Comparison of ENCODE assay signal across 32 cellular contexts in genomic region chr2:188634656-188635055, GRCh38.
"Had no signal": no experiment of that assay in that cellular context is flagged by ENCODE, and none has a peak within 500 bp of the region (broad histone marks: within the 10 kb centered on the region; RNA-seq: fewer than 3 reads in every experiment).

No MANE protein-coding gene starts in this region.

- H3K27ac ChIP-seq: brain microvascular endothelial cell, coronary artery, dorsolateral prefrontal cortex, WERI-Rb-1 had no signal

- ATAC-seq: activated CD4-positive, alpha-beta T cell treated with anti-CD3 and anti-CD28 coated beads for 36 hours; activated CD4-positive, CD25-positive, alpha-beta regulatory T cell treated with anti-CD3 and anti-CD28 coated beads, Interleukin-2, amount 50 U/mL, for 24 hours; activated CD8-positive, alpha-beta memory T cell treated with anti-CD3 and anti-CD28 coated beads, Interleukin-2, amount 10 ng/mL, durations not matched to agents 7 days and 5 days; activated CD8-positive, alpha-beta T cell treated with anti-CD3 and anti-CD28 coated beads, Interleukin-2, amount 10 ng/mL, durations not matched to agents 7 days and 5 days; activated naive CD8-positive, alpha-beta T cell treated with anti-CD3 and anti-CD28 coated beads, Interleukin-2, amount 50 U/mL, for 24 hours; esophagus mucosa; T-helper 17 cell had no signal

- H3K27ac Mint-ChIP-seq: activated B cell treated with CpG ODN at 0.5 μM for 24 hours; activated CD4-positive, alpha-beta memory T cell treated with anti-CD3 and anti-CD28 coated beads for 36 hours; activated CD4-positive, alpha-beta T cell treated with anti-CD3 and anti-CD28 coated beads for 36 hours; activated CD4-positive, alpha-beta T cell treated with anti-CD3 and anti-CD28 coated beads, Interleukin-2, amount 10 ng/mL, durations not matched to agents 24 days and 14 days; activated CD8-positive, alpha-beta memory T cell treated with anti-CD3 and anti-CD28 coated beads, Interleukin-2, amount 10 ng/mL, durations not matched to agents 7 days and 5 days; activated CD8-positive, alpha-beta T cell treated with anti-CD3 and anti-CD28 coated beads, Interleukin-2, amount 10 ng/mL, durations not matched to agents 7 days and 5 days; activated naive CD4-positive, alpha-beta T cell treated with anti-CD3 and anti-CD28 coated beads for 36 hours; activated naive CD4-positive, alpha-beta T cell treated with anti-CD3 and anti-CD28 coated beads, Interleukin-2, amount 50 U/mL, for 24 hours; activated naive CD8-positive, alpha-beta T cell treated with anti-CD3 and anti-CD28 coated beads for 36 hours; activated naive CD8-positive, alpha-beta T cell treated with anti-CD3 and anti-CD28 coated beads, Interleukin-2, amount 50 U/mL, for 24 hours; activated T-helper 1 cell treated with anti-CD3 and anti-CD28 coated beads, Interleukin-12 subunit alpha, Interleukin-12 subunit beta, Interleukin-2, Interleukin-4 antibody, amounts not matched to agents 30 ng/mL and 10 ng/mL and 1 ng/mL, durations not matched to agents 14 hours and 24 hours and 36 hours; activated T-helper 2 cell treated with anti-CD3 and anti-CD28 coated beads, Interferon-gamma antibody, Interleukin-2, Interleukin-4, amounts not matched to agents 10 μg/mL and 5 μg/mL and 100 μg/mL, durations not matched to agents 14 hours and 24 hours and 36 hours; dendritic cell treated with granulocyte-macrophage colony-stimulating factor and Interleukin-4, amounts not matched to agents 40 ng/mL and 50 ng/mL, for 4 days; endodermal cell; T-helper 17 cell; T-helper 2 cell treated with Interferon-gamma antibody and Interleukin-4, amounts not matched to agents 5 μg/mL and 100 μg/mL, for 36 hours had no signal

- H3K36me3 Mint-ChIP-seq: activated CD4-positive, alpha-beta memory T cell treated with anti-CD3 and anti-CD28 coated beads for 36 hours; activated CD8-positive, alpha-beta memory T cell treated with anti-CD3 and anti-CD28 coated beads, Interleukin-2, amount 10 ng/mL, durations not matched to agents 7 days and 5 days; activated naive CD4-positive, alpha-beta T cell treated with anti-CD3 and anti-CD28 coated beads, Interleukin-2, amount 50 U/mL, for 24 hours; activated naive CD8-positive, alpha-beta T cell treated with anti-CD3 and anti-CD28 coated beads for 36 hours had no signal

- H3K4me1 Mint-ChIP-seq: activated B cell treated with CpG ODN at 0.5 μM for 24 hours; activated CD4-positive, alpha-beta T cell treated with anti-CD3 and anti-CD28 coated beads for 36 hours; activated CD4-positive, alpha-beta T cell treated with anti-CD3 and anti-CD28 coated beads, Interleukin-2, amount 10 ng/mL, durations not matched to agents 24 days and 14 days; activated CD8-positive, alpha-beta memory T cell treated with anti-CD3 and anti-CD28 coated beads, Interleukin-2, amount 10 ng/mL, durations not matched to agents 7 days and 5 days; activated naive CD4-positive, alpha-beta T cell treated with anti-CD3 and anti-CD28 coated beads, Interleukin-2, amount 50 U/mL, for 24 hours; activated naive CD8-positive, alpha-beta T cell treated with anti-CD3 and anti-CD28 coated beads for 36 hours; activated naive CD8-positive, alpha-beta T cell treated with anti-CD3 and anti-CD28 coated beads, Interleukin-2, amount 50 U/mL, for 24 hours; central memory CD8-positive, alpha-beta T cell; T-helper 17 cell had no signal

- H3K9me3 Mint-ChIP-seq: activated B cell treated with CpG ODN at 0.5 μM for 24 hours; activated CD4-positive, alpha-beta memory T cell treated with anti-CD3 and anti-CD28 coated beads for 36 hours; activated CD4-positive, alpha-beta T cell treated with anti-CD3 and anti-CD28 coated beads, Interleukin-2, amount 10 ng/mL, durations not matched to agents 24 days and 14 days; activated naive CD4-positive, alpha-beta T cell treated with anti-CD3 and anti-CD28 coated beads for 36 hours; activated naive CD4-positive, alpha-beta T cell treated with anti-CD3 and anti-CD28 coated beads, Interleukin-2, amount 50 U/mL, for 24 hours; activated naive CD8-positive, alpha-beta T cell treated with anti-CD3 and anti-CD28 coated beads for 36 hours; activated naive CD8-positive, alpha-beta T cell treated with anti-CD3 and anti-CD28 coated beads, Interleukin-2, amount 50 U/mL, for 24 hours; activated T-helper 1 cell treated with anti-CD3 and anti-CD28 coated beads, Interleukin-12 subunit alpha, Interleukin-12 subunit beta, Interleukin-2, Interleukin-4 antibody, amounts not matched to agents 30 ng/mL and 10 ng/mL and 1 ng/mL, durations not matched to agents 14 hours and 24 hours and 36 hours; activated T-helper 2 cell treated with anti-CD3 and anti-CD28 coated beads, Interferon-gamma antibody, Interleukin-2, Interleukin-4, amounts not matched to agents 10 μg/mL and 5 μg/mL and 100 μg/mL, durations not matched to agents 14 hours and 24 hours and 36 hours; dendritic cell treated with granulocyte-macrophage colony-stimulating factor and Interleukin-4, amounts not matched to agents 40 ng/mL and 50 ng/mL, for 4 days; endodermal cell; T-helper 2 cell treated with Interferon-gamma antibody and Interleukin-4, amounts not matched to agents 5 μg/mL and 100 μg/mL, for 36 hours had no signal

- H3K4me3 ChIP-seq: coronary artery, dorsolateral prefrontal cortex had no signal

- H3K36me3 ChIP-seq: brain microvascular endothelial cell, WERI-Rb-1 had no signal

- H3K27me3 ChIP-seq: brain microvascular endothelial cell, dorsolateral prefrontal cortex had no signal

- H3K27me3 Mint-ChIP-seq: activated B cell treated with CpG ODN at 0.5 μM for 24 hours; activated CD4-positive, alpha-beta memory T cell treated with anti-CD3 and anti-CD28 coated beads for 36 hours; activated CD4-positive, alpha-beta T cell treated with anti-CD3 and anti-CD28 coated beads for 36 hours; activated CD4-positive, alpha-beta T cell treated with anti-CD3 and anti-CD28 coated beads, Interleukin-2, amount 10 ng/mL, durations not matched to agents 24 days and 14 days; activated CD8-positive, alpha-beta memory T cell treated with anti-CD3 and anti-CD28 coated beads, Interleukin-2, amount 10 ng/mL, durations not matched to agents 7 days and 5 days; activated naive CD4-positive, alpha-beta T cell treated with anti-CD3 and anti-CD28 coated beads, Interleukin-2, amount 50 U/mL, for 24 hours; activated naive CD8-positive, alpha-beta T cell treated with anti-CD3 and anti-CD28 coated beads for 36 hours; activated naive CD8-positive, alpha-beta T cell treated with anti-CD3 and anti-CD28 coated beads, Interleukin-2, amount 50 U/mL, for 24 hours; central memory CD8-positive, alpha-beta T cell; dendritic cell treated with granulocyte-macrophage colony-stimulating factor and Interleukin-4, amounts not matched to agents 40 ng/mL and 50 ng/mL, for 4 days; T-helper 17 cell had no signal

- H3K4me3 Mint-ChIP-seq: activated B cell treated with CpG ODN at 0.5 μM for 24 hours; activated CD4-positive, alpha-beta memory T cell treated with anti-CD3 and anti-CD28 coated beads for 36 hours; activated CD4-positive, alpha-beta T cell treated with anti-CD3 and anti-CD28 coated beads for 36 hours; activated CD4-positive, alpha-beta T cell treated with anti-CD3 and anti-CD28 coated beads, Interleukin-2, amount 10 ng/mL, durations not matched to agents 24 days and 14 days; activated CD8-positive, alpha-beta memory T cell treated with anti-CD3 and anti-CD28 coated beads, Interleukin-2, amount 10 ng/mL, durations not matched to agents 7 days and 5 days; activated CD8-positive, alpha-beta T cell treated with anti-CD3 and anti-CD28 coated beads, Interleukin-2, amount 10 ng/mL, durations not matched to agents 7 days and 5 days; activated naive CD4-positive, alpha-beta T cell treated with anti-CD3 and anti-CD28 coated beads for 36 hours; activated naive CD4-positive, alpha-beta T cell treated with anti-CD3 and anti-CD28 coated beads, Interleukin-2, amount 50 U/mL, for 24 hours; activated naive CD8-positive, alpha-beta T cell treated with anti-CD3 and anti-CD28 coated beads for 36 hours; activated naive CD8-positive, alpha-beta T cell treated with anti-CD3 and anti-CD28 coated beads, Interleukin-2, amount 50 U/mL, for 24 hours; activated T-helper 1 cell treated with anti-CD3 and anti-CD28 coated beads, Interleukin-12 subunit alpha, Interleukin-12 subunit beta, Interleukin-2, Interleukin-4 antibody, amounts not matched to agents 30 ng/mL and 10 ng/mL and 1 ng/mL, durations not matched to agents 14 hours and 24 hours and 36 hours; central memory CD8-positive, alpha-beta T cell; dendritic cell treated with granulocyte-macrophage colony-stimulating factor and Interleukin-4, amounts not matched to agents 40 ng/mL and 50 ng/mL, for 4 days; endodermal cell; T-helper 17 cell; T-helper 2 cell treated with Interferon-gamma antibody and Interleukin-4, amounts not matched to agents 5 μg/mL and 100 μg/mL, for 36 hours had no signal

- DNase-seq: activated B cell treated with CpG ODN at 0.5 μM for 24 hours; activated CD4-positive, alpha-beta memory T cell treated with anti-CD3 and anti-CD28 coated beads for 36 hours; activated CD4-positive, alpha-beta T cell treated with anti-CD3 and anti-CD28 coated beads for 36 hours; activated CD4-positive, alpha-beta T cell treated with anti-CD3 and anti-CD28 coated beads, Interleukin-2, amount 10 ng/mL, durations not matched to agents 24 days and 14 days; activated CD8-positive, alpha-beta memory T cell treated with anti-CD3 and anti-CD28 coated beads, Interleukin-2, amount 10 ng/mL, durations not matched to agents 7 days and 5 days; activated CD8-positive, alpha-beta memory T cell treated with anti-CD3 and anti-CD28 coated beads, Interleukin-2, amount 50 U/mL, for 4 hours; activated CD8-positive, alpha-beta T cell treated with anti-CD3 and anti-CD28 coated beads, Interleukin-2, amount 10 ng/mL, durations not matched to agents 7 days and 5 days; activated effector memory CD4-positive, alpha-beta T cell treated with anti-CD3 and anti-CD28 coated beads, Interleukin-2, amount 50 U/mL, for 16 hours; activated naive CD4-positive, alpha-beta T cell treated with anti-CD3 and anti-CD28 coated beads for 36 hours; activated naive CD8-positive, alpha-beta T cell treated with anti-CD3 and anti-CD28 coated beads for 36 hours; activated naive CD8-positive, alpha-beta T cell treated with anti-CD3 and anti-CD28 coated beads, Interleukin-2, amount 50 U/mL, for 24 hours; activated T-cell treated with anti-CD3 and anti-CD28 coated beads, Interleukin-2, amount 50 U/mL, for 1 hour; activated T-cell treated with anti-CD3 and anti-CD28 coated beads, Interleukin-2, amount 50 U/mL, for 48 hours; anterior cingulate cortex; brain microvascular endothelial cell; dorsolateral prefrontal cortex; effector memory CD4-positive, alpha-beta T cell; endodermal cell; foreskin fibroblast; head of caudate nucleus; T-helper 17 cell; T1000; WERI-Rb-1 had no signal
